15 cellular contexts compared by ENCODE assay signal in genomic region chr10:29344073-29344820, GRCh38. TPM values are rescaled to one million over a fixed set of nuclear protein-coding genes. Genes with fewer than 3 reads are reported as not detected.
A peak's percentile ranks its signal among the peaks of the same experiment; 100 is the strongest.
DNase-seq lines count a peak whose midpoint lies in the region; ATAC-seq lines count a peak whose summit lies in the region.
"Had no signal": no experiment of that assay in that cellular context is flagged by ENCODE, and none has a peak within 500 bp of the region (broad histone marks: within the 10 kb centered on the region; RNA-seq: fewer than 3 reads in every experiment).

No MANE protein-coding gene starts in this region.

- H3K4me3 ChIP-seq in BLaER1: no peak overlapping the region
- H3K4me3 ChIP-seq: hepatocyte, spleen had no signal

- no peaks in the 10 kb centered on the region for H3K36me3 ChIP-seq in BLaER1
- H3K36me3 ChIP-seq: spleen had no signal

- DNase-seq in LHCN-M2 (ENCODE audit: low read depth) (peak; percentile 12), cerebellar cortex (ENCODE audit: low spot score) (peak; percentile 93), left kidney (ENCODE audit: low read depth, low spot score) (peak; percentile 19), MV-4-11 (lab: John Stamatoyannopoulos, UW) (no peak), HPDE6-E6E7 (ENCODE audit: extremely low spot score) (no peak)
- DNase-seq: activated T-cell treated with anti-CD3 and anti-CD28 coated beads, Interleukin-2, amount 50 U/mL, for 4 hours; CD4-positive, CD25-positive, alpha-beta regulatory T cell; NCI-H1417 treated with DMSO at 0.1 percent for 48 hours; spleen; stimulated activated CD8-positive, alpha-beta memory T cell treated with anti-CD3 and anti-CD28 coated beads, Interleukin-4, amount 100 ng/mL, for 48 hours had no signal

- H3K4me1 ChIP-seq in BLaER1: peaks cover 11% of the 10 kb centered on the region
- H3K4me1 ChIP-seq: spleen had no signal

- H3K27ac ChIP-seq in BLaER1: no peak overlapping the region
- H3K27ac ChIP-seq: hepatocyte, spleen had no signal

- H4K20me1 ChIP-seq in BLaER1: no peaks in the 10 kb centered on the region

- H3K9me3 ChIP-seq in BLaER1: peaks cover 24% of the 10 kb centered on the region

- H3K4me2 ChIP-seq in BLaER1: peak overlapping the region; percentile 42
- H3K4me2 ChIP-seq: hepatocyte had no signal

- no peak overlapping the region for H3K9ac ChIP-seq in BLaER1

- no peak for ATAC-seq in HG03342 (IDR thresholded peaks at IDR 0.05; ENCODE audit: unreplicated experiment)
- ATAC-seq in HG03432 (IDR thresholded peaks at IDR 0.05; ENCODE audit: unreplicated experiment): no peak
- ATAC-seq: activated T-cell treated with anti-CD3 and anti-CD28 coated beads, Interleukin-2, amount 50 U/mL, for 4 hours had no signal

- no peaks in the 10 kb centered on the region for H3K27me3 ChIP-seq in BLaER1
- H3K27me3 ChIP-seq: hepatocyte had no signal

RNA-seq across cellular contexts. Expression of gene LYZL1, which starts 55.4 kb away (rescaled TPM):
- total RNA-seq in LHCN-M2 (2014; rRNA removed): not detected in 2 replicates
- polyA plus RNA-seq in LHCN-M2 (2012): not detected
- total RNA-seq: activated T-cell treated with anti-CD3 and anti-CD28 coated beads, Interleukin-2, amount 50 U/mL, for 4 hours; CD4-positive, CD25-positive, alpha-beta regulatory T cell; hepatocyte; OCI-LY7; spleen had no signal
- polyA plus RNA-seq: CD4-positive, CD25-positive, alpha-beta regulatory T cell; hepatocyte; spleen had no signal

Comparison
In these comparisons a context has a peak if more than half of its experiments do, and no peak if none do; other contexts are left out.
1. DNase-seq: peak in LHCN-M2 (single experiment), cerebellar cortex (single experiment) and left kidney (single experiment); none in MV-4-11 (single experiment) and HPDE6-E6E7 (single experiment).